ENCODE assay signal across 9 cellular contexts in the genomic region with DNA sequence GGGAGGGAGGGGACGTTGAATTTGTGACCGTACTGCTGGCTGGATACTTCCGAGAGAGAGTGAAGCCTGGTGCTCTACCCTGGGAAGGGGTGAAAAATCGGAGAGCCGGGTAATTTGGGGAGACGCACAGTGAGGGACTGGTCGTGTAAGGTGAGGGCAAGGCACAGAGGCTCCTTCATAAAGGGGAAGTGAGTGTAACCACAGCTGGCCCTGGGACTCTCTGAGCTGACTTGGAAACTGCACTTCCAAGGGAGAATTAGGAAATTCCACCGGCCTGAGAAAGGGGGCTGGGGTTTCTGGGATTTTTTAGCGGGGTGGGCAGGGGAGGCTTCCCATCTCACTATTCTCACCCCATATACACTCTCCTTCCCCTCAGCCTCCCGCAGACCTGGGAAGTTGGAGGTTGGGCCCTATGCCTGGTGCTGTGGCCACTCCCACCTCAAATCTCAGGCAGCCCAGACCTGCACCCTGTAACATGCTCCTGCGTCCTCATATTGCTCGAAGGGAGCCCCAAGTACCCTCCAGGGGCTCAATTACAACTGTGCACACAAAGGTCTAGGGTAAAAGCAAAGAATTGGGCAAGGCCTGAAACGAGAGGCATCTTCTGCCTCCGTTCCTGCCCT.
DNase-seq lines count a peak whose midpoint lies in the region; ATAC-seq and TF ChIP-seq lines count a peak whose summit lies in the region.
"Had no signal": no experiment of that assay in that cellular context is flagged by ENCODE, and none has a peak within 500 bp of the region (broad histone marks: within the 10 kb centered on the region; RNA-seq: fewer than 3 reads in every experiment).

No MANE protein-coding gene starts in this region.

- H3K4me1 ChIP-seq in NT2/D1 (ENCODE audit: insufficient read depth, insufficient read length): peaks cover 39% of the 10 kb centered on the region
- no peaks in the 10 kb centered on the region for H3K4me1 ChIP-seq in endocrine pancreas (ENCODE audit: control insufficient read depth, insufficient read depth, low read length)
- H3K4me1 ChIP-seq in adrenal gland (replicated peaks in 1 of 2): peaks cover 5 to 22% of the 10 kb centered on the region in 2 donors

- H3K36me3 Mint-ChIP-seq in naive B cell: no peaks in the 10 kb centered on the region

- peaks cover 28 to 58% (median 44%) of the 10 kb centered on the region in 3 donors for H3K4me1 Mint-ChIP-seq in naive B cell

- H3K36me3 ChIP-seq in NT2/D1 (ENCODE audit: insufficient read depth, insufficient read length, low read length) (peaks cover 15% of the 10 kb centered on the region), endocrine pancreas (ENCODE audit: control insufficient read depth, insufficient read depth, low read length) (no peaks in the 10 kb centered on the region), adrenal gland (replicated peaks in 1 of 2) (no peaks in the 10 kb centered on the region)
- H3K36me3 ChIP-seq: SJSA1 had no signal

- no peaks in the 10 kb centered on the region for H3K9me3 Mint-ChIP-seq in naive B cell

- H3K27ac Mint-ChIP-seq in naive B cell: peak overlapping the region in 5 of 6 donors; percentile 61 to 96 (median 91)

- TF ChIP-seq POLR2A in adrenal gland (IDR thresholded peaks at IDR 0.05): no peak

- intact Hi-C loops in adrenal gland (cut with DNase I): no loop called here

- no peaks in the 10 kb centered on the region for H3K9me3 ChIP-seq in NT2/D1 (ENCODE audit: insufficient read depth, low read length)
- no peaks in the 10 kb centered on the region for H3K9me3 ChIP-seq in endocrine pancreas (ENCODE audit: control insufficient read depth, low read length)
- H3K9me3 ChIP-seq in adrenal gland (replicated peaks in 1 of 3): no peaks in the 10 kb centered on the region
- H3K9me3 ChIP-seq: SJSA1 had no signal

- DNase-seq in AG20443 (ENCODE audit: low spot score) (peak; percentile 25), NT2/D1 (ENCODE audit: low read depth, low spot score) (no peak), naive B cell (peak; percentile 25), HUDEP-2 (lab: John Stamatoyannopoulos, UW; ENCODE audit: unreplicated experiment in 76 of 76) (no peak), adrenal gland (no peak)

- TF ChIP-seq CTCF in adrenal gland (IDR thresholded peaks at IDR 0.05): no peak

- peak overlapping the region; percentile 90 for H3K9ac ChIP-seq in NT2/D1 (ENCODE audit: insufficient read length, low read depth)
- H3K9ac ChIP-seq in endocrine pancreas (ENCODE audit: control insufficient read depth, insufficient read depth, low read length): peak overlapping the region; percentile 75

- H3K27me3 Mint-ChIP-seq in naive B cell: no peaks in the 10 kb centered on the region

- H3K27me3 ChIP-seq in NT2/D1 (ENCODE audit: insufficient read depth, insufficient read length) (no peaks in the 10 kb centered on the region), endocrine pancreas (ENCODE audit: control insufficient read depth, insufficient read depth, low read length) (no peaks in the 10 kb centered on the region), adrenal gland (no peaks in the 10 kb centered on the region)
- H3K27me3 ChIP-seq: SJSA1 had no signal

- H3K27ac ChIP-seq in adrenal gland: peak overlapping the region in 1 of 5 donors; percentile 73
- H3K27ac ChIP-seq: SJSA1 had no signal

- peak overlapping the region; percentile 84 for H3K4me3 ChIP-seq in NT2/D1 (ENCODE audit: insufficient read length, low read depth)
- H3K4me3 ChIP-seq in endocrine pancreas (ENCODE audit: control insufficient read depth, insufficient read depth, low read length): no peak overlapping the region
- H3K4me3 ChIP-seq in adrenal gland: peak overlapping the region in 2 of 4 donors; percentile 39 to 62
- H3K4me3 ChIP-seq: SJSA1 had no signal

- WGBS in adrenal gland, 4 donors: 39 to 49% (median 45%) methylated on average over 14 of the region's 14 CpGs

- peak; percentile 45 to 48 for ATAC-seq in naive B cell (ENCODE audit: low read depth in 2 of 2)
- no peak for ATAC-seq in HG03280 (IDR thresholded peaks at IDR 0.05; ENCODE audit: unreplicated experiment)
- no peak for ATAC-seq in GM18498 (IDR thresholded peaks at IDR 0.05; ENCODE audit: unreplicated experiment)

- H3K4me3 Mint-ChIP-seq in naive B cell: peak overlapping the region; percentile 90 to 98 (median 96)

Comparison
In these comparisons a context has a peak if more than half of its experiments do, and no peak if none do; other contexts are left out.
1. DNase-seq: peak in AG20443 (single experiment) and naive B cell (single experiment); none in NT2/D1 (single experiment), HUDEP-2 (0 of 76) and adrenal gland (0 of 7).
2. ATAC-seq: peak in naive B cell (2 of 2); none in HG03280 (single experiment) and GM18498 (single experiment).